15 cellular contexts compared by ENCODE assay signal in the genomic region with DNA sequence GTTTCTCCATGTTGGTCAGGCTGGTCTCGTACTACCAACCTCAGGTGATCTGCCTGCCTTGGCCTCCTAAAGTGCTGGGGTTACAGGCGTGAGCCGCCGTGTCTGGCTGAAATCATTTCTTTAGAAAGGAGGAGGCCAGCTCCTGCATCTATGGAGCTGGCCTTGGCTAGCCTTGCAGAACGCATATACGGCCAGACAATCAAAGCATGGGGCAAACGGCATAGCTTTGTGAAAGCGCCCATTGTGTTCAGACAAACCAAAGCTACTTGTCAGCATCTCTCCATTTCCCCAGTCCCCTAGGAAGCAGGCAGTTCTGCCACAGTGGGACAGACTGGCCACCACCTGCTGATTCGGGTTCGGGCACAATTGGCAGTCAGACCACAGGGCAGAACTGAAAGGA. TPM values are rescaled to one million over a fixed set of nuclear protein-coding genes. Genes with fewer than 3 reads are reported as not detected.
DNase-seq lines count a peak whose midpoint lies in the region; ATAC-seq and TF ChIP-seq lines count a peak whose summit lies in the region.
"Had no signal": no experiment of that assay in that cellular context is flagged by ENCODE, and none has a peak within 500 bp of the region (broad histone marks: within the 10 kb centered on the region; RNA-seq: fewer than 3 reads in every experiment).

No MANE protein-coding gene starts in this region.

- H2BK12ac ChIP-seq in neuronal stem cell (ENCODE audit: low read length) = no peak overlapping the region

- H3K4ac ChIP-seq in neuronal stem cell (ENCODE audit: low read length) = no peak overlapping the region

- peaks cover 4% of the 10 kb centered on the region for H3K27me3 Mint-ChIP-seq in activated naive CD4-positive, alpha-beta T cell treated with anti-CD3 and anti-CD28 coated beads for 36 hours (ENCODE audit: low read depth)

- no peak overlapping the region for H3K18ac ChIP-seq in neuronal stem cell (ENCODE audit: low read length)

- no peaks in the 10 kb centered on the region for H3K4me1 ChIP-seq in HEK293 (ENCODE audit: control insufficient read depth, insufficient read depth, low read length)
- H3K4me1 ChIP-seq in neuronal stem cell (ENCODE audit: control insufficient read depth in 2 of 2, insufficient read depth in 1 of 2, low read depth in 1 of 2, low read length in 2 of 2) = peaks cover 0 to 2% of the 10 kb centered on the region in 2 donors
- H3K4me1 ChIP-seq in testis = no peaks in the 10 kb centered on the region
- H3K4me1 ChIP-seq: BLaER1 treated with 17β-estradiol and CSF1 and Interleukin-3, amounts not matched to agents 10 nM and 100 nM had no signal

- H3K27ac Mint-ChIP-seq in activated naive CD4-positive, alpha-beta T cell treated with anti-CD3 and anti-CD28 coated beads for 36 hours = no peak overlapping the region
- H3K27ac Mint-ChIP-seq: B cell; CD8-positive, alpha-beta T cell had no signal

- H4K91ac ChIP-seq in neuronal stem cell (ENCODE audit: low read depth, low read length, poor library complexity) = no peak overlapping the region

- no peak overlapping the region for H4K8ac ChIP-seq in neuronal stem cell (ENCODE audit: low read depth, low read length)

- peak overlapping the region; percentile 13 for H2AFZ ChIP-seq in neuronal stem cell (ENCODE audit: low read length)

- no peak overlapping the region for H3K23ac ChIP-seq in neuronal stem cell (ENCODE audit: low read depth, low read length, poor library complexity)

- ATAC-seq in sciatic nerve = no peak
- ATAC-seq in HG03139 (IDR thresholded peaks at IDR 0.05; ENCODE audit: unreplicated experiment) = no peak
- ATAC-seq: CD8-positive, alpha-beta T cell had no signal

- no CpG with 5 or more reads among the region's 10 CpGs for WGBS in neuronal stem cell (ENCODE audit: extremely low coverage in 2 of 2, insufficient read length in 2 of 2, insufficient replicate concordance in 1 of 2), 2 donors
- WGBS in testis, 2 donors = 88% methylated on average over 10 of the region's 10 CpGs; no CpG with 5 or more reads in 1 of the 2 donors

- H3K36me3 Mint-ChIP-seq in activated naive CD4-positive, alpha-beta T cell treated with anti-CD3 and anti-CD28 coated beads for 36 hours (ENCODE audit: low read depth) = no peaks in the 10 kb centered on the region
- H3K36me3 Mint-ChIP-seq: CD8-positive, alpha-beta T cell had no signal

- H3K4me1 Mint-ChIP-seq in activated naive CD4-positive, alpha-beta T cell treated with anti-CD3 and anti-CD28 coated beads for 36 hours (ENCODE audit: low read depth) = no peaks in the 10 kb centered on the region
- H3K4me1 Mint-ChIP-seq: B cell had no signal

- H3K9me3 ChIP-seq in HEK293 (ENCODE audit: control insufficient read depth, insufficient read depth, low read depth, low read length) (no peaks in the 10 kb centered on the region), neuronal stem cell (replicated peaks in 1 of 2; ENCODE audit: control insufficient read depth in 2 of 2, insufficient read depth in 1 of 2, low read depth in 1 of 2, low read length in 2 of 2) (no peaks in the 10 kb centered on the region), testis (no peaks in the 10 kb centered on the region)
- H3K9me3 ChIP-seq: BLaER1 treated with 17β-estradiol and CSF1 and Interleukin-3, amounts not matched to agents 10 nM and 100 nM had no signal

- H3K9ac ChIP-seq in neuronal stem cell (ENCODE audit: low read depth, low read length, poor library complexity) = no peak overlapping the region
- H3K9ac ChIP-seq: BLaER1 treated with 17β-estradiol and CSF1 and Interleukin-3, amounts not matched to agents 10 nM and 100 nM had no signal

- POLR2A ChIA-PET in HEK293 (lab: Yijun Ruan, JAX) = no interaction called here

- CTCF ChIA-PET in HEK293 (lab: Yijun Ruan, JAX) = interaction anchor here (0.6 to 12.6 kb wide), 7 partner anchors 10 to 130 kb away, joined by 3 to 233 read pairs (median 4); no protein-coding TSS in a partner anchor
- CTCF ChIA-PET in activated naive CD4-positive, alpha-beta T cell treated with anti-CD3 and anti-CD28 coated beads for 36 hours (lab: Charles Lee) = interaction anchor here (0.7 kb wide), 2 partner anchors 15 to 47 kb away, joined by 3 read pairs; no protein-coding TSS in a partner anchor

- H3K4me3 Mint-ChIP-seq in activated naive CD4-positive, alpha-beta T cell treated with anti-CD3 and anti-CD28 coated beads for 36 hours = no peak overlapping the region
- H3K4me3 Mint-ChIP-seq: B cell; CD8-positive, alpha-beta T cell had no signal

- TF ChIP-seq CTCF in HEK293 (tag by site-specific recombination; IDR thresholded peaks at IDR 0.05) = no peak
- no peak for TF ChIP-seq CTCF in testis (IDR thresholded peaks at IDR 0.05)

- H3K4me2 ChIP-seq in neuronal stem cell (ENCODE audit: insufficient read depth, low read length, poor library complexity, severe bottlenecking) = no peak overlapping the region
- H3K4me2 ChIP-seq: BLaER1 treated with 17β-estradiol and CSF1 and Interleukin-3, amounts not matched to agents 10 nM and 100 nM had no signal

- no peak overlapping the region for H2BK120ac ChIP-seq in neuronal stem cell (ENCODE audit: low read depth, low read length)

- H3K4me3 ChIP-seq in HEK293 (ENCODE audit: low read depth, low read length) (no peak overlapping the region), neuronal stem cell (ENCODE audit: low read length in 2 of 2) (no peak overlapping the region), testis (no peak overlapping the region)
- H3K4me3 ChIP-seq: BLaER1 treated with 17β-estradiol and CSF1 and Interleukin-3, amounts not matched to agents 10 nM and 100 nM had no signal

- H3K9me3 Mint-ChIP-seq in activated naive CD4-positive, alpha-beta T cell treated with anti-CD3 and anti-CD28 coated beads for 36 hours = no peaks in the 10 kb centered on the region
- H3K9me3 Mint-ChIP-seq: CD8-positive, alpha-beta T cell had no signal

- intact Hi-C loops in sciatic nerve (cut with DNase I) = no loop called here
- intact Hi-C loops in testis (cut with DNase I; ENCODE audit: low total_unique reads) = no loop called here
- intact Hi-C loops in activated naive CD4-positive, alpha-beta T cell treated with anti-CD3 and anti-CD28 coated beads for 36 hours (cut with micrococcal nuclease) = no loop called here

- H2BK5ac ChIP-seq in neuronal stem cell (ENCODE audit: low read length) = no peak overlapping the region

- H3K36me3 ChIP-seq in HEK293 (ENCODE audit: control insufficient read depth in 2 of 2, insufficient read depth in 1 of 2, low read length in 2 of 2) (no peaks in the 10 kb centered on the region), neuronal stem cell (replicated peaks in 1 of 2; ENCODE audit: control insufficient read depth in 2 of 2, insufficient read depth in 2 of 2, low read length in 2 of 2) (no peaks in the 10 kb centered on the region), testis (ENCODE audit: low read depth, missing control alignments) (no peaks in the 10 kb centered on the region)
- H3K36me3 ChIP-seq: BLaER1 treated with 17β-estradiol and CSF1 and Interleukin-3, amounts not matched to agents 10 nM and 100 nM had no signal

- no peak for TF ChIP-seq POLR2A in testis (IDR thresholded peaks at IDR 0.05)

- H3K14ac ChIP-seq in neuronal stem cell (ENCODE audit: low read length) = no peak overlapping the region

- no peak overlapping the region for H3K27ac ChIP-seq in HEK293 (ENCODE audit: extremely low read depth, low read depth, low read length)
- no peak overlapping the region for H3K27ac ChIP-seq in neuronal stem cell (replicated peaks; ENCODE audit: low read length)
- no peak overlapping the region for H3K27ac ChIP-seq in testis
- H3K27ac ChIP-seq: BLaER1 treated with 17β-estradiol and CSF1 and Interleukin-3, amounts not matched to agents 10 nM and 100 nM had no signal

- no peaks in the 10 kb centered on the region for H3K79me1 ChIP-seq in neuronal stem cell (ENCODE audit: low read depth, low read length)

- H3K27me3 ChIP-seq in neuronal stem cell (ENCODE audit: control insufficient read depth in 3 of 3, insufficient read depth in 3 of 3, low read depth in 1 of 3, low read length in 3 of 3) = peaks cover 0 to 15% (median 0%) of the 10 kb centered on the region in 3 experiments
- no peaks in the 10 kb centered on the region for H3K27me3 ChIP-seq in testis

- no peak overlapping the region for H2AK5ac ChIP-seq in neuronal stem cell (ENCODE audit: low read depth, low read length)

- H2BK15ac ChIP-seq in neuronal stem cell (ENCODE audit: low read length) = no peak overlapping the region

- DNase-seq in Ammon's horn (ENCODE audit: low spot score) (peak; percentile 54), neuronal stem cell (ENCODE audit: low spot score) (no peak), sciatic nerve (ENCODE audit: low spot score) (peak; percentile 41), testis (no peak)
- no peak for DNase-seq in activated naive CD4-positive, alpha-beta T cell treated with anti-CD3 and anti-CD28 coated beads for 36 hours
- DNase-seq: 8988T; CD8-positive, alpha-beta T cell; COR-L47; DMS 273 treated with DMSO at 0.1 percent for 48 hours; GF-D8; GOT3 had no signal

TF ChIP-seq in HEK293, 187 proteins besides CTCF, POLR2A, EP300 and RAD21:
- TF ChIP-seq ZNF670 (tag by site-specific recombination; IDR thresholded peaks at IDR 0.05; ENCODE audit: low read depth) (no peak), ZNF621 (tag by site-specific recombination; IDR thresholded peaks at IDR 0.05) (no peak), BCL11A (tag by site-specific recombination; IDR thresholded peaks at IDR 0.05; ENCODE audit: low read depth) (no peak), ZNF157 (tag by site-specific recombination; IDR thresholded peaks at IDR 0.05) (0 out of 2 replicates have a peak, but pooled peaks have one; percentile 56)
- TF ChIP-seq, protein P1, sequence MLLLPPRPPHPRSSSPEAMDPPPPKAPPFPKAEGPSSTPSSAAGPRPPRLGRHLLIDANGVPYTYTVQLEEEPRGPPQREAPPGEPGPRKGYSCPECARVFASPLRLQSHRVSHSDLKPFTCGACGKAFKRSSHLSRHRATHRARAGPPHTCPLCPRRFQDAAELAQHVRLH (tag by site-specific recombination; IDR thresholded peaks at IDR 0.05) = no peak

RNA-seq across cellular contexts. Expression of gene IQSEC2, which starts 48.9 kb away (rescaled TPM):
- polyA plus RNA-seq in neuronal stem cell (2013, experiment 1 of 2) = 12.5 TPM
- 13.1 TPM for polyA plus RNA-seq in neuronal stem cell (2013, experiment 2 of 2)
- total RNA-seq in sciatic nerve = 18.0 TPM
- total RNA-seq in testis = 10 to 100 TPM; 15.6 to 19.9 TPM
- 19.3 TPM for polyA plus RNA-seq in testis (ENCODE audit: insufficient read depth, low read depth, low replicate concordance)
- total RNA-seq in activated naive CD4-positive, alpha-beta T cell treated with anti-CD3 and anti-CD28 coated beads for 36 hours = under 1 TPM; 0.20 to 0.48 TPM

Comparison
In these comparisons a context has a peak if more than half of its experiments do, and no peak if none do; other contexts are left out.
1. DNase-seq: peak in Ammon's horn (single experiment) and sciatic nerve (single experiment); none in neuronal stem cell (single experiment), testis (single experiment) and activated naive CD4-positive, alpha-beta T cell treated with anti-CD3 and anti-CD28 coated beads for 36 hours (single experiment).
2. RNA of gene IQSEC2, which starts 48.9 kb away (total RNA-seq): 15.6 to 19.9 TPM in testis and 18.0 TPM in sciatic nerve (single experiment); 0.20 to 0.48 TPM in activated naive CD4-positive, alpha-beta T cell treated with anti-CD3 and anti-CD28 coated beads for 36 hours; every median in the first group is over 10 times any median in the second.